1 cellular context compared by ENCODE assay signal in genomic region chr6:112485813-112486212, GRCh38.
TF ChIP-seq lines count a peak whose summit lies in the region.

No MANE protein-coding gene starts in this region.

TF ChIP-seq in WTC11, 78 proteins besides CTCF, POLR2A, EP300 and RAD21 (continued from another document):
- TF ChIP-seq STAT6 (CRISPR knock-in tag; conservative IDR thresholded peaks at IDR 0.05; ENCODE audit: low read depth) (no peak), MYBL2 (CRISPR knock-in tag; IDR thresholded peaks at IDR 0.05) (no peak), ZNF423 (CRISPR knock-in tag; IDR thresholded peaks at IDR 0.05) (no peak), AR (CRISPR knock-in tag; IDR thresholded peaks at IDR 0.05) (no peak), ESRRA (CRISPR knock-in tag; IDR thresholded peaks at IDR 0.05; ENCODE audit: borderline replicate concordance) (no peak), ZSCAN18 (CRISPR knock-in tag; IDR thresholded peaks at IDR 0.05) (no peak), E2F4 (CRISPR knock-in tag; IDR thresholded peaks at IDR 0.05; ENCODE audit: borderline replicate concordance, low read depth) (no peak), USF1 (CRISPR knock-in tag; IDR thresholded peaks at IDR 0.05) (no peak), NR2C2 (CRISPR knock-in tag; IDR thresholded peaks at IDR 0.05) (no peak), GABPB1 (CRISPR knock-in tag; IDR thresholded peaks at IDR 0.05) (no peak), KAT7 (CRISPR knock-in tag; IDR thresholded peaks at IDR 0.05; ENCODE audit: borderline replicate concordance) (no peak), ERG (CRISPR knock-in tag; IDR thresholded peaks at IDR 0.05) (no peak)
